In the genomic region with DNA sequence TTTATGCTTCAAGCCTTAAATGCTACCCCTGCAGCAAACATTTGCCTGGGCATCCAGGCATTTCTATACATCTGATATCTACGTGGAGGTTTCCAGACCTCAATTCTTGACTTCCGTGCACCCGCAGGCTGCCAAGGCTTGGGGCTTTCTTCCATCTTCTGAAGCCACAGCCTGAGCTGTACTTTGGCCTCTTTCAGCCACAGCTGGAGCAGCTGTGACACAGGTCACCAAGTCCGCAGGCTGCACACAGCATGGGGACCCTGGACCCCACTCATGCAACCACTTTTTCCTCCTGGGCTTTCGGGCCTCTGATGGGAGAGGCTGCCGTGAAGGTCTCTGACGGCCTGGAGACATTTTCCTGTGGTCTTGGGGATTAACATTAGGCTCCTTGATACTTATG, we compare ENCODE assay signal across 1 cellular context.
TF ChIP-seq lines count a peak whose summit lies in the region.

No MANE protein-coding gene starts in this region.

TF ChIP-seq in HepG2, 621 proteins besides CTCF, POLR2A, EP300 and RAD21 (continued from another document and continues in another):
- TF ChIP-seq, protein P1, sequence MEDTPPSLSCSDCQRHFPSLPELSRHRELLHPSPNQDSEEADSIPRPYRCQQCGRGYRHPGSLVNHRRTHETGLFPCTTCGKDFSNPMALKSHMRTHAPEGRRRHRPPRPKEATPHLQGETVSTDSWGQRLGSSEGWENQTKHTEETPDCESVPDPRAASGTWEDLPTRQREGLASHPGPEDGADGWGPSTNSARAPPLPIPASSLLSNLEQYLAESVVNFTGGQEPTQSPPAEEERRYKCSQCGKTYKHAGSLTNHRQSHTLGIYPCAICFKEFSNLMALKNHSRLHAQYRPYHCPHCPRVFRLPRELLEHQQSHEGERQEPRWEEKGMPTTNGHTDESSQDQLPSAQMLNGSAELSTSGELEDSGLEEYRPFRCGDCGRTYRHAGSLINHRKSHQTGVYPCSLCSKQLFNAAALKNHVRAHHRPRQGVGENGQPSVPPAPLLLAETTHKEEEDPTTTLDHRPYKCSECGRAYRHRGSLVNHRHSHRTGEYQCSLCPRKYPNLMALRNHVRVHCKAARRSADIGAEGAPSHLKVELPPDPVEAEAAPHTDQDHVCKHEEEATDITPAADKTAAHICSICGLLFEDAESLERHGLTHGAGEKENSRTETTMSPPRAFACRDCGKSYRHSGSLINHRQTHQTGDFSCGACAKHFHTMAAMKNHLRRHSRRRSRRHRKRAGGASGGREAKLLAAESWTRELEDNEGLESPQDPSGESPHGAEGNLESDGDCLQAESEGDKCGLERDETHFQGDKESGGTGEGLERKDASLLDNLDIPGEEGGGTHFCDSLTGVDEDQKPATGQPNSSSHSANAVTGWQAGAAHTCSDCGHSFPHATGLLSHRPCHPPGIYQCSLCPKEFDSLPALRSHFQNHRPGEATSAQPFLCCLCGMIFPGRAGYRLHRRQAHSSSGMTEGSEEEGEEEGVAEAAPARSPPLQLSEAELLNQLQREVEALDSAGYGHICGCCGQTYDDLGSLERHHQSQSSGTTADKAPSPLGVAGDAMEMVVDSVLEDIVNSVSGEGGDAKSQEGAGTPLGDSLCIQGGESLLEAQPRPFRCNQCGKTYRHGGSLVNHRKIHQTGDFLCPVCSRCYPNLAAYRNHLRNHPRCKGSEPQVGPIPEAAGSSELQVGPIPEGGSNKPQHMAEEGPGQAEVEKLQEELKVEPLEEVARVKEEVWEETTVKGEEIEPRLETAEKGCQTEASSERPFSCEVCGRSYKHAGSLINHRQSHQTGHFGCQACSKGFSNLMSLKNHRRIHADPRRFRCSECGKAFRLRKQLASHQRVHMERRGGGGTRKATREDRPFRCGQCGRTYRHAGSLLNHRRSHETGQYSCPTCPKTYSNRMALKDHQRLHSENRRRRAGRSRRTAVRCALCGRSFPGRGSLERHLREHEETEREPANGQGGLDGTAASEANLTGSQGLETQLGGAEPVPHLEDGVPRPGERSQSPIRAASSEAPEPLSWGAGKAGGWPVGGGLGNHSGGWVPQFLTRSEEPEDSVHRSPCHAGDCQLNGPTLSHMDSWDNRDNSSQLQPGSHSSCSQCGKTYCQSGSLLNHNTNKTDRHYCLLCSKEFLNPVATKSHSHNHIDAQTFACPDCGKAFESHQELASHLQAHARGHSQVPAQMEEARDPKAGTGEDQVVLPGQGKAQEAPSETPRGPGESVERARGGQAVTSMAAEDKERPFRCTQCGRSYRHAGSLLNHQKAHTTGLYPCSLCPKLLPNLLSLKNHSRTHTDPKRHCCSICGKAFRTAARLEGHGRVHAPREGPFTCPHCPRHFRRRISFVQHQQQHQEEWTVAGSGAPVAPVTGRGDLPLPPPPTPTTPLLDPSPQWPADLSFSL (CRISPR knock-in tag; IDR thresholded peaks at IDR 0.05), result no peak
- TF ChIP-seq CENPT (CRISPR knock-in tag; IDR thresholded peaks at IDR 0.05; ENCODE audit: low read depth), result no peak
- peak; percentile 50; the same call in 1 of the 2 replicates for TF ChIP-seq ZMYM3 (CRISPR knock-in tag; IDR thresholded peaks at IDR 0.05)
- TF ChIP-seq HIVEP1 (CRISPR knock-in tag; IDR thresholded peaks at IDR 0.05), result no peak
- TF ChIP-seq ZNF34 (CRISPR knock-in tag; IDR thresholded peaks at IDR 0.05; ENCODE audit: borderline replicate concordance), result no peak
- no peak for TF ChIP-seq ZNF720 (CRISPR knock-in tag; IDR thresholded peaks at IDR 0.05)
- TF ChIP-seq ATF7-NPFF (CRISPR knock-in tag; IDR thresholded peaks at IDR 0.05; ENCODE audit: low read depth), result no peak
- TF ChIP-seq ZNF44 (CRISPR knock-in tag; IDR thresholded peaks at IDR 0.05), result no peak
- no peak for TF ChIP-seq ZNF878 (CRISPR knock-in tag; IDR thresholded peaks at IDR 0.05)
- no peak for TF ChIP-seq ZNF713 (CRISPR knock-in tag; IDR thresholded peaks at IDR 0.05)
- no peak for TF ChIP-seq PRMT3 (CRISPR knock-in tag; IDR thresholded peaks at IDR 0.05; ENCODE audit: borderline replicate concordance, low read depth)
- TF ChIP-seq NR2C2 (CRISPR knock-in tag; IDR thresholded peaks at IDR 0.05; ENCODE audit: borderline replicate concordance), result peak; percentile 28; the same call in 1 of the 2 replicates
- TF ChIP-seq GATAD2A (CRISPR knock-in tag; IDR thresholded peaks at IDR 0.05), result 0 out of 2 replicates have a peak, but pooled peaks have one; percentile 40
- TF ChIP-seq, protein P2, sequence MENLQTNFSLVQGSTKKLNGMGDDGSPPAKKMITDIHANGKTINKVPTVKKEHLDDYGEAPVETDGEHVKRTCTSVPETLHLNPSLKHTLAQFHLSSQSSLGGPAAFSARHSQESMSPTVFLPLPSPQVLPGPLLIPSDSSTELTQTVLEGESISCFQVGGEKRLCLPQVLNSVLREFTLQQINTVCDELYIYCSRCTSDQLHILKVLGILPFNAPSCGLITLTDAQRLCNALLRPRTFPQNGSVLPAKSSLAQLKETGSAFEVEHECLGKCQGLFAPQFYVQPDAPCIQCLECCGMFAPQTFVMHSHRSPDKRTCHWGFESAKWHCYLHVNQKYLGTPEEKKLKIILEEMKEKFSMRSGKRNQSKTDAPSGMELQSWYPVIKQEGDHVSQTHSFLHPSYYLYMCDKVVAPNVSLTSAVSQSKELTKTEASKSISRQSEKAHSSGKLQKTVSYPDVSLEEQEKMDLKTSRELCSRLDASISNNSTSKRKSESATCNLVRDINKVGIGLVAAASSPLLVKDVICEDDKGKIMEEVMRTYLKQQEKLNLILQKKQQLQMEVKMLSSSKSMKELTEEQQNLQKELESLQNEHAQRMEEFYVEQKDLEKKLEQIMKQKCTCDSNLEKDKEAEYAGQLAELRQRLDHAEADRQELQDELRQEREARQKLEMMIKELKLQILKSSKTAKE (CRISPR knock-in tag; IDR thresholded peaks at IDR 0.05; ENCODE audit: borderline replicate concordance), result no peak
- no peak for TF ChIP-seq ELF1 (CRISPR knock-in tag; IDR thresholded peaks at IDR 0.05)
- TF ChIP-seq, protein P3, sequence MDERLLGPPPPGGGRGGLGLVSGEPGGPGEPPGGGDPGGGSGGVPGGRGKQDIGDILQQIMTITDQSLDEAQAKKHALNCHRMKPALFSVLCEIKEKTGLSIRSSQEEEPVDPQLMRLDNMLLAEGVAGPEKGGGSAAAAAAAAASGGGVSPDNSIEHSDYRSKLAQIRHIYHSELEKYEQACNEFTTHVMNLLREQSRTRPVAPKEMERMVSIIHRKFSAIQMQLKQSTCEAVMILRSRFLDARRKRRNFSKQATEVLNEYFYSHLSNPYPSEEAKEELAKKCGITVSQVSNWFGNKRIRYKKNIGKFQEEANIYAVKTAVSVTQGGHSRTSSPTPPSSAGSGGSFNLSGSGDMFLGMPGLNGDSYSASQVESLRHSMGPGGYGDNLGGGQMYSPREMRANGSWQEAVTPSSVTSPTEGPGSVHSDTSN (CRISPR knock-in tag; IDR thresholded peaks at IDR 0.05), result no peak
- TF ChIP-seq BRCA1 (CRISPR knock-in tag; IDR thresholded peaks at IDR 0.05), result no peak
- no peak for TF ChIP-seq ZNF331 (CRISPR knock-in tag; IDR thresholded peaks at IDR 0.05)
- no peak for TF ChIP-seq ZNF558 (CRISPR knock-in tag; IDR thresholded peaks at IDR 0.05; ENCODE audit: borderline replicate concordance)
- no peak for TF ChIP-seq STAT5B (CRISPR knock-in tag; IDR thresholded peaks at IDR 0.05)
- TF ChIP-seq, protein P4, sequence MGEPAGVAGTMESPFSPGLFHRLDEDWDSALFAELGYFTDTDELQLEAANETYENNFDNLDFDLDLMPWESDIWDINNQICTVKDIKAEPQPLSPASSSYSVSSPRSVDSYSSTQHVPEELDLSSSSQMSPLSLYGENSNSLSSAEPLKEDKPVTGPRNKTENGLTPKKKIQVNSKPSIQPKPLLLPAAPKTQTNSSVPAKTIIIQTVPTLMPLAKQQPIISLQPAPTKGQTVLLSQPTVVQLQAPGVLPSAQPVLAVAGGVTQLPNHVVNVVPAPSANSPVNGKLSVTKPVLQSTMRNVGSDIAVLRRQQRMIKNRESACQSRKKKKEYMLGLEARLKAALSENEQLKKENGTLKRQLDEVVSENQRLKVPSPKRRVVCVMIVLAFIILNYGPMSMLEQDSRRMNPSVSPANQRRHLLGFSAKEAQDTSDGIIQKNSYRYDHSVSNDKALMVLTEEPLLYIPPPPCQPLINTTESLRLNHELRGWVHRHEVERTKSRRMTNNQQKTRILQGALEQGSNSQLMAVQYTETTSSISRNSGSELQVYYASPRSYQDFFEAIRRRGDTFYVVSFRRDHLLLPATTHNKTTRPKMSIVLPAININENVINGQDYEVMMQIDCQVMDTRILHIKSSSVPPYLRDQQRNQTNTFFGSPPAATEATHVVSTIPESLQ (CRISPR knock-in tag; conservative IDR thresholded peaks at IDR 0.05), result no peak
- no peak for TF ChIP-seq ZNF746 (CRISPR knock-in tag; IDR thresholded peaks at IDR 0.05)
- no peak for TF ChIP-seq CC2D1A (CRISPR knock-in tag; IDR thresholded peaks at IDR 0.05)
- TF ChIP-seq, protein P5, sequence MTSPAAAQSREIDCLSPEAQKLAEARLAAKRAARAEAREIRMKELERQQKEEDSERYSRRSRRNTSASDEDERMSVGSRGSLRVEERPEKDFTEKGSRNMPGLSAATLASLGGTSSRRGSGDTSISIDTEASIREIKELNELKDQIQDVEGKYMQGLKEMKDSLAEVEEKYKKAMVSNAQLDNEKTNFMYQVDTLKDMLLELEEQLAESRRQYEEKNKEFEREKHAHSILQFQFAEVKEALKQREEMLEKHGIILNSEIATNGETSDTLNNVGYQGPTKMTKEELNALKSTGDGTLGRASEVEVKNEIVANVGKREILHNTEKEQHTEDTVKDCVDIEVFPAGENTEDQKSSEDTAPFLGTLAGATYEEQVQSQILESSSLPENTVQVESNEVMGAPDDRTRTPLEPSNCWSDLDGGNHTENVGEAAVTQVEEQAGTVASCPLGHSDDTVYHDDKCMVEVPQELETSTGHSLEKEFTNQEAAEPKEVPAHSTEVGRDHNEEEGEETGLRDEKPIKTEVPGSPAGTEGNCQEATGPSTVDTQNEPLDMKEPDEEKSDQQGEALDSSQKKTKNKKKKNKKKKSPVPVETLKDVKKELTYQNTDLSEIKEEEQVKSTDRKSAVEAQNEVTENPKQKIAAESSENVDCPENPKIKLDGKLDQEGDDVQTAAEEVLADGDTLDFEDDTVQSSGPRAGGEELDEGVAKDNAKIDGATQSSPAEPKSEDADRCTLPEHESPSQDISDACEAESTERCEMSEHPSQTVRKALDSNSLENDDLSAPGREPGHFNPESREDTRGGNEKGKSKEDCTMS (CRISPR knock-in tag; conservative IDR thresholded peaks at IDR 0.05), result no peak
- TF ChIP-seq, protein P6, sequence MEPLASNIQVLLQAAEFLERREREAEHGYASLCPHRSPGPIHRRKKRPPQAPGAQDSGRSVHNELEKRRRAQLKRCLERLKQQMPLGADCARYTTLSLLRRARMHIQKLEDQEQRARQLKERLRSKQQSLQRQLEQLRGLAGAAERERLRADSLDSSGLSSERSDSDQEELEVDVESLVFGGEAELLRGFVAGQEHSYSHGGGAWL (CRISPR knock-in tag; IDR thresholded peaks at IDR 0.05), result no peak
- no peak for TF ChIP-seq RFXANK (CRISPR knock-in tag; IDR thresholded peaks at IDR 0.05)
- TF ChIP-seq, protein P7, sequence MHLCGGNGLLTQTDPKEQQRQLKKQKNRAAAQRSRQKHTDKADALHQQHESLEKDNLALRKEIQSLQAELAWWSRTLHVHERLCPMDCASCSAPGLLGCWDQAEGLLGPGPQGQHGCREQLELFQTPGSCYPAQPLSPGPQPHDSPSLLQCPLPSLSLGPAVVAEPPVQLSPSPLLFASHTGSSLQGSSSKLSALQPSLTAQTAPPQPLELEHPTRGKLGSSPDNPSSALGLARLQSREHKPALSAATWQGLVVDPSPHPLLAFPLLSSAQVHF (CRISPR knock-in tag; IDR thresholded peaks at IDR 0.05), result no peak
- peak; percentile 86 for TF ChIP-seq HNF4A (CRISPR knock-in tag; IDR thresholded peaks at IDR 0.05)
- TF ChIP-seq ZFP90 (CRISPR knock-in tag; IDR thresholded peaks at IDR 0.05; ENCODE audit: borderline replicate concordance), result no peak
- TF ChIP-seq, protein P8, sequence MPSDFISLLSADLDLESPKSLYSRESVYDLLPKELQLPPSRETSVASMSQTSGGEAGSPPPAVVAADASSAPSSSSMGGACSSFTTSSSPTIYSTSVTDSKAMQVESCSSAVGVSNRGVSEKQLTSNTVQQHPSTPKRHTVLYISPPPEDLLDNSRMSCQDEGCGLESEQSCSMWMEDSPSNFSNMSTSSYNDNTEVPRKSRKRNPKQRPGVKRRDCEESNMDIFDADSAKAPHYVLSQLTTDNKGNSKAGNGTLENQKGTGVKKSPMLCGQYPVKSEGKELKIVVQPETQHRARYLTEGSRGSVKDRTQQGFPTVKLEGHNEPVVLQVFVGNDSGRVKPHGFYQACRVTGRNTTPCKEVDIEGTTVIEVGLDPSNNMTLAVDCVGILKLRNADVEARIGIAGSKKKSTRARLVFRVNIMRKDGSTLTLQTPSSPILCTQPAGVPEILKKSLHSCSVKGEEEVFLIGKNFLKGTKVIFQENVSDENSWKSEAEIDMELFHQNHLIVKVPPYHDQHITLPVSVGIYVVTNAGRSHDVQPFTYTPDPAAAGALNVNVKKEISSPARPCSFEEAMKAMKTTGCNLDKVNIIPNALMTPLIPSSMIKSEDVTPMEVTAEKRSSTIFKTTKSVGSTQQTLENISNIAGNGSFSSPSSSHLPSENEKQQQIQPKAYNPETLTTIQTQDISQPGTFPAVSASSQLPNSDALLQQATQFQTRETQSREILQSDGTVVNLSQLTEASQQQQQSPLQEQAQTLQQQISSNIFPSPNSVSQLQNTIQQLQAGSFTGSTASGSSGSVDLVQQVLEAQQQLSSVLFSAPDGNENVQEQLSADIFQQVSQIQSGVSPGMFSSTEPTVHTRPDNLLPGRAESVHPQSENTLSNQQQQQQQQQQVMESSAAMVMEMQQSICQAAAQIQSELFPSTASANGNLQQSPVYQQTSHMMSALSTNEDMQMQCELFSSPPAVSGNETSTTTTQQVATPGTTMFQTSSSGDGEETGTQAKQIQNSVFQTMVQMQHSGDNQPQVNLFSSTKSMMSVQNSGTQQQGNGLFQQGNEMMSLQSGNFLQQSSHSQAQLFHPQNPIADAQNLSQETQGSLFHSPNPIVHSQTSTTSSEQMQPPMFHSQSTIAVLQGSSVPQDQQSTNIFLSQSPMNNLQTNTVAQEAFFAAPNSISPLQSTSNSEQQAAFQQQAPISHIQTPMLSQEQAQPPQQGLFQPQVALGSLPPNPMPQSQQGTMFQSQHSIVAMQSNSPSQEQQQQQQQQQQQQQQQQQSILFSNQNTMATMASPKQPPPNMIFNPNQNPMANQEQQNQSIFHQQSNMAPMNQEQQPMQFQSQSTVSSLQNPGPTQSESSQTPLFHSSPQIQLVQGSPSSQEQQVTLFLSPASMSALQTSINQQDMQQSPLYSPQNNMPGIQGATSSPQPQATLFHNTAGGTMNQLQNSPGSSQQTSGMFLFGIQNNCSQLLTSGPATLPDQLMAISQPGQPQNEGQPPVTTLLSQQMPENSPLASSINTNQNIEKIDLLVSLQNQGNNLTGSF (CRISPR knock-in tag; IDR thresholded peaks at IDR 0.05), result no peak
- no peak for TF ChIP-seq ZNF672 (CRISPR knock-in tag; IDR thresholded peaks at IDR 0.05)
- no peak for TF ChIP-seq ZNF510 (CRISPR knock-in tag; IDR thresholded peaks at IDR 0.05; ENCODE audit: low read depth)
- TF ChIP-seq ETV6 (CRISPR knock-in tag; conservative IDR thresholded peaks at IDR 0.05), result no peak
- no peak for TF ChIP-seq ZNF670 (CRISPR knock-in tag; IDR thresholded peaks at IDR 0.05; ENCODE audit: borderline replicate concordance)
